Comparison of ENCODE assay signal across 8 cellular contexts in genomic region chr17:3668279-3669084, GRCh38. TPM values are rescaled to one million over a fixed set of nuclear protein-coding genes. Genes with fewer than 3 reads are reported as not detected.
DNase-seq lines count a peak whose midpoint lies in the region; ATAC-seq and TF ChIP-seq lines count a peak whose summit lies in the region.

TSS of gene EMC6 (plus strand) at chr17:3668812. CDS start at chr17:3669147, 335 bp downstream.
TSS of gene TAX1BP3 (minus strand) at chr17:3668578. CDS start at chr17:3668526, 52 bp downstream.

- peaks cover 20 to 42% (median 32%) of the 10 kb centered on the region in 3 donors for H3K4me1 Mint-ChIP-seq in T-cell

- H3K27ac ChIP-seq in adipose tissue (ENCODE audit: low read depth, low read length), result peak within 1 kb of the TSS; percentile 75
- H3K27ac ChIP-seq in trophoblast cell (ENCODE audit: low read depth, low read length), result peak within 1 kb of the TSS; percentile 100
- H3K27ac ChIP-seq in transverse colon, result peak within 1 kb of the TSS; percentile 93 to 99 (median 98)

- peak within 1 kb of the TSS; percentile 100 for H2BK120ac ChIP-seq in trophoblast cell (ENCODE audit: insufficient read depth, low read length, poor library complexity)

- peaks cover 15% of the 10 kb centered on the region for H3K79me1 ChIP-seq in trophoblast cell (ENCODE audit: low read length)

- H3K18ac ChIP-seq in trophoblast cell (ENCODE audit: low read length), result peak within 1 kb of the TSS; percentile 100

- peak within 1 kb of the TSS; percentile 78 for H3K4me2 ChIP-seq in trophoblast cell (ENCODE audit: low read length)

- intact Hi-C loops in cardiac septum (cut with DNase I), result loop anchor here (10.0 kb wide), 1 partner anchor 134 kb away; no protein-coding TSS in a partner anchor
- intact Hi-C loops in transverse colon (cut with DNase I; ENCODE audit: low total_unique reads), result no loop called here

- H4K12ac ChIP-seq in trophoblast cell (ENCODE audit: low read depth, low read length), result peak within 1 kb of the TSS; percentile 97

- ATAC-seq in HG02798 (IDR thresholded peaks at IDR 0.05; ENCODE audit: poor library complexity, unreplicated experiment), result peak; percentile 93
- ATAC-seq in T-cell (replicated peaks in 1 of 4), result peak; percentile 95

- no peaks in the 10 kb centered on the region for H3K9me3 ChIP-seq in trophoblast cell (ENCODE audit: insufficient read depth, low read depth, low read length)
- no peaks in the 10 kb centered on the region for H3K9me3 ChIP-seq in transverse colon

- peak within 1 kb of the TSS; percentile 100 for H2BK5ac ChIP-seq in trophoblast cell (ENCODE audit: low read depth, low read length, poor library complexity)

- peaks cover 23% of the 10 kb centered on the region for H3K79me2 ChIP-seq in trophoblast cell (ENCODE audit: control insufficient read depth, insufficient read depth, low read length, poor library complexity)

- H3K4me1 ChIP-seq in trophoblast cell (ENCODE audit: control insufficient read depth in 1 of 2, insufficient read depth in 2 of 2, low read length in 2 of 2) (peaks cover 7 to 15% of the 10 kb centered on the region in 2 experiments), transverse colon (peaks cover 16 to 32% (median 25%) of the 10 kb centered on the region in 4 donors)

- H3K4me3 ChIP-seq in GM12875 (ENCODE audit: low read depth, low read length), result peak within 1 kb of the TSS; percentile 92
- H3K4me3 ChIP-seq in trophoblast cell (ENCODE audit: low read depth, low read length), result peak within 1 kb of the TSS; percentile 97
- H3K4me3 ChIP-seq in transverse colon, result peak within 1 kb of the TSS; percentile 80 to 98 (median 84)

- in situ Hi-C loops in transverse colon (cut with MboI; ENCODE audit: low pct_ligation_motif_present in 1 of 4, low pct_unique_long_range_greater_than_20kb in 1 of 4, low sequenced_read_pairs in 3 of 4), result no loop called here

- H2AK5ac ChIP-seq in trophoblast cell (ENCODE audit: low read length), result peak within 1 kb of the TSS; percentile 99

- H3K4ac ChIP-seq in trophoblast cell (ENCODE audit: low read depth, low read length), result peak within 1 kb of the TSS; percentile 98

- peak within 1 kb of the TSS; percentile 100 for H3K14ac ChIP-seq in trophoblast cell (ENCODE audit: low read length)

- POLR2A ChIA-PET in T-cell (lab: Charles Lee), result no interaction called here

- H3K27ac Mint-ChIP-seq in T-cell, result peak within 1 kb of the TSS; percentile 76 to 84

- peak within 1 kb of the TSS; percentile 63 for H2BK12ac ChIP-seq in trophoblast cell (ENCODE audit: low read length)

- peak; percentile 98 for TF ChIP-seq POLR2A in transverse colon (IDR thresholded peaks at IDR 0.05)

- TF ChIP-seq EP300 in transverse colon (IDR thresholded peaks at IDR 0.05; ENCODE audit: low read depth), result no peak

- peak within 1 kb of the TSS; percentile 95 for H2AFZ ChIP-seq in trophoblast cell (ENCODE audit: insufficient read depth, low read length, poor library complexity)

- WGBS in adipose tissue, 3 donors, result 0% methylated on average over 87 to 89 of the region's 89 CpGs
- WGBS in trophoblast cell (ENCODE audit: extremely low coverage, insufficient coverage, insufficient read length), result no CpG with 5 or more reads among the region's 89 CpGs
- 0% methylated on average over 46 of the region's 89 CpGs; no CpG with 5 or more reads in 1 of the 2 donors for WGBS in transverse colon (ENCODE audit: low coverage in 1 of 2), 2 donors

- peak; percentile 66 for DNase-seq in NCI-H1436 treated with DMSO at 0.1 percent for 48 hours (lab: John Stamatoyannopoulos, UW)
- peak; percentile 95 to 100 (median 98) for DNase-seq in T-cell
- DNase-seq in cardiac septum (ENCODE audit: low spot score), result peak; percentile 100
- peak; percentile 99 to 100 for DNase-seq in trophoblast cell
- DNase-seq in transverse colon, result peak; percentile 99

- H4K8ac ChIP-seq in trophoblast cell (ENCODE audit: low read depth, low read length), result peak within 1 kb of the TSS; percentile 99

- no peak for TF ChIP-seq CTCF in GM12875 (IDR thresholded peaks at IDR 0.05; ENCODE audit: borderline replicate concordance, insufficient read depth, low read depth, low read length)
- no peak for TF ChIP-seq CTCF in transverse colon (IDR thresholded peaks at IDR 0.05)

- H3K36me3 ChIP-seq in trophoblast cell (ENCODE audit: control insufficient read depth in 1 of 2, insufficient read depth in 2 of 2, low read length in 2 of 2) (peaks cover 26 to 27% of the 10 kb centered on the region in 2 experiments), transverse colon (peaks cover 0 to 13% (median 6%) of the 10 kb centered on the region in 4 donors)

- H3K9ac ChIP-seq in trophoblast cell (ENCODE audit: low read length), result peak within 1 kb of the TSS; percentile 92

- H3K23ac ChIP-seq in trophoblast cell (ENCODE audit: low read length), result no peak within 1 kb of the TSS

- H3K27me3 ChIP-seq in trophoblast cell (ENCODE audit: insufficient read depth, low read length) (no peaks in the 10 kb centered on the region), transverse colon (no peaks in the 10 kb centered on the region)

- CTCF ChIA-PET in T-cell (lab: Charles Lee), result no interaction called here

- H3K27me3 Mint-ChIP-seq in T-cell, result no peaks in the 10 kb centered on the region

- peaks cover 3% of the 10 kb centered on the region for H3K36me3 Mint-ChIP-seq in T-cell

- peak within 1 kb of the TSS; percentile 88 to 92 (median 91) for H3K4me3 Mint-ChIP-seq in T-cell

- no peaks in the 10 kb centered on the region for H3K9me3 Mint-ChIP-seq in T-cell

- H4K91ac ChIP-seq in trophoblast cell (ENCODE audit: low read depth, low read length), result peak within 1 kb of the TSS; percentile 100

RNA-seq across cellular contexts. Expression of gene EMC6, which starts in this region (rescaled TPM):
- total RNA-seq in T-cell (10 to 100 TPM; 22.4 to 36.2 (median 33.6) TPM), cardiac septum (54.0 TPM), transverse colon (10 to 100 TPM in 2 of 4 donors, 1 to 10 TPM in 2; 3.0 to 24.4 (median 13.2) TPM)
- polyA plus RNA-seq in adipose tissue, result 10 to 100 TPM; 47.2 to 77.4 (median 47.5) TPM
- polyA plus RNA-seq in trophoblast cell (2013), result 115 and 116 TPM in 2 replicates

RNA-seq across cellular contexts. Expression of gene TAX1BP3, which starts in this region (rescaled TPM):
- total RNA-seq in T-cell, result 10 to 100 TPM in 3 of 5 donors, 1 to 10 TPM in 2; 9.1 to 15.3 (median 14.6) TPM
- 100 to 1,000 TPM in 1 of 3 donors, 10 to 100 TPM in 2; 54.3 to 172 (median 92.1) TPM for polyA plus RNA-seq in adipose tissue
- total RNA-seq in cardiac septum, result 158 TPM
- polyA plus RNA-seq in trophoblast cell (2013), result 98.6 and 103 TPM in 2 replicates
- 100 to 1,000 TPM; 129 to 451 (median 202) TPM for total RNA-seq in transverse colon

Comparison
In these comparisons a context has a peak if more than half of its experiments do, and no peak if none do; other contexts are left out.
1. Peak in every context shown above with its lines: DNase-seq, ATAC-seq, H3K4me3 ChIP-seq and H3K27ac ChIP-seq.